ENCODE assay signal across 16 cellular contexts in the genomic region with DNA sequence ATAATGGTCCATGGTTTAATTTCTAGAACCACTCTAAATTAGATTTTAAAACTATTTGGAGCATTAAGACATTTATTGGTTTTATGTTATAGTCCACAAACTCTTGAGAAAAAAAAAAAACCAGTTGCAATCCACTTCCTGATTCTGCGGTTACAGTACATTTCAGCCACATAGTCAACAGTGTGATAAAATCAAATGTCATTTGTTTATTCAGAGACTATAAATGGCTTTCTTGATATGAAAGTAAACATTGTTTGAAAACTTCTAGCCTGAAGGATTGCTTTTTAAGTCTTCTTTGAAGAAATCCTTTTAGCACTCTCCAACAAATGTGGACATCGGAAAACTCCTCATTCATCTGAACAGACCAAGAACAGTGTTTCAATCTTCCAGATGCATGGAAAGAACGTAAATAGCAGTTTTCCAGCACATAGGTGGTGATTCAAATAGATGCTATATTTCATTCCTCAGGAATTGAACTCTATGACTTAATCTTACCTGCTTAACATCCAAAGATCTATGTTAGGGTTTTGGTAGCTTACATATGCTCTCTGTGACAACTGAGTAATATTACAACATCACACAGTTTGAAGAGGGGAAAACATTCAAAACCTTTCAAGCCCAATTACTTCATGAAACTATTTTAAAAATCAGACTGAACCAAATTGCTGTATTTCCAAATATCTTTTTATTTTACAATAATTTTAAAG.
DNase-seq lines count a peak whose midpoint lies in the region; ATAC-seq, FAIRE-seq and TF ChIP-seq lines count a peak whose summit lies in the region.
"Had no signal": no experiment of that assay in that cellular context is flagged by ENCODE, and none has a peak within 500 bp of the region (broad histone marks: within the 10 kb centered on the region; RNA-seq: fewer than 3 reads in every experiment).

No MANE protein-coding gene starts in this region.

- POLR2A ChIA-PET in HEK293 (lab: Yijun Ruan, JAX) (no interaction called here), GM12878 (lab: Charles Lee) (no interaction called here)

- H3K27me3 ChIP-seq in GM12878 (replicated peaks in 1 of 2; ENCODE audit: control insufficient read depth in 2 of 2, insufficient read depth in 2 of 2, low read length in 1 of 2) (no peaks in the 10 kb centered on the region), tibial artery (no peaks in the 10 kb centered on the region)

- H3K27ac ChIP-seq in HEK293 (ENCODE audit: extremely low read depth, low read depth, low read length) (no peak overlapping the region), GM12878 (ENCODE audit: control insufficient read depth, insufficient read depth) (no peak overlapping the region), tibial artery (peak overlapping the region; percentile 23 to 38)
- H3K27ac ChIP-seq: thoracic aorta had no signal

- no peak overlapping the region for H3K4me3 ChIP-seq in HEK293 (ENCODE audit: low read depth, low read length)
- no peak overlapping the region for H3K4me3 ChIP-seq in NB4 (ENCODE audit: low read depth, low read length)
- H3K4me3 ChIP-seq in GM12878: no peak overlapping the region
- H3K4me3 ChIP-seq in tibial artery: no peak overlapping the region
- H3K4me3 ChIP-seq: thoracic aorta had no signal

- H3K36me3 ChIP-seq in HEK293 (ENCODE audit: control insufficient read depth in 2 of 2, insufficient read depth in 1 of 2, low read length in 2 of 2): no peaks in the 10 kb centered on the region
- H3K36me3 ChIP-seq in GM12878 (ENCODE audit: control insufficient read depth in 2 of 2, insufficient read depth in 2 of 2, low read length in 1 of 2): no peaks in the 10 kb centered on the region
- no peaks in the 10 kb centered on the region for H3K36me3 ChIP-seq in tibial artery
- H3K36me3 ChIP-seq: thoracic aorta had no signal

- H3K9ac ChIP-seq in GM12878 (ENCODE audit: control insufficient read depth, insufficient read depth, low read length): no peak overlapping the region

- no peaks in the 10 kb centered on the region for H3K79me2 ChIP-seq in GM12878 (ENCODE audit: control insufficient read depth, insufficient read depth, low read length)

- H3K9me3 ChIP-seq in HEK293 (ENCODE audit: control insufficient read depth, insufficient read depth, low read depth, low read length): no peaks in the 10 kb centered on the region
- H3K9me3 ChIP-seq in GM12878 (replicated peaks; ENCODE audit: control insufficient read depth, insufficient read depth, low read length): no peaks in the 10 kb centered on the region
- H3K9me3 ChIP-seq in tibial artery: no peaks in the 10 kb centered on the region
- H3K9me3 ChIP-seq: thoracic aorta had no signal

- peak; percentile 47 for FAIRE-seq in GM12878 (lab: Jason Lieb, UNC)

- CTCF ChIA-PET in HEK293 (lab: Yijun Ruan, JAX): interaction anchor here (0.6 kb wide), 1 partner anchor 1923 kb away, joined by 3 read pairs; no protein-coding TSS in a partner anchor
- CTCF ChIA-PET in GM12878 (lab: Yijun Ruan, JAX): no interaction called here

- no peak for TF ChIP-seq CTCF in HEK293 (tag by site-specific recombination; IDR thresholded peaks at IDR 0.05)
- TF ChIP-seq CTCF in NB4 (IDR thresholded peaks at IDR 0.05; ENCODE audit: low read depth, low read length): no peak
- TF ChIP-seq CTCF in GM12878 (IDR thresholded peaks at IDR 0.05 in 2 of 3, conservative IDR thresholded peaks at IDR 0.05 in 1 of 3; ENCODE audit: control insufficient read depth in 2 of 3, extremely low read depth in 1 of 3, insufficient read depth in 1 of 3, low read depth in 3 of 3, low read length in 3 of 3): no peak
- no peak for TF ChIP-seq CTCF in tibial artery (IDR thresholded peaks at IDR 0.05)

- no peak overlapping the region for H2AFZ ChIP-seq in GM12878 (ENCODE audit: control insufficient read depth, low read depth, low read length)

- no peak for ATAC-seq in GM12878
- ATAC-seq in stimulated activated naive CD8-positive, alpha-beta T cell treated with anti-CD3 and anti-CD28 coated beads, Interleukin-15, Interleukin-2, amounts not matched to agents 100 U/mL and 50 U/mL, for 24 hours: no peak
- ATAC-seq: naive thymus-derived CD8-positive, alpha-beta T cell; T-cell; WTC11 had no signal

- RAD21 ChIA-PET in GM12878 (lab: Charles Lee; ENCODE audit: unreplicated experiment): no interaction called here

- H3K4me2 ChIP-seq in GM12878 (ENCODE audit: control insufficient read depth, insufficient read depth): no peak overlapping the region

- BruUV-seq in GM12878 (replicated peaks; lab: Mats Ljungman, UMichigan): no TSS peak

- SMC1A ChIA-PET in GM12878 (lab: Charles Lee; ENCODE audit: uncharacterized antibody, unreplicated experiment): no interaction called here

- TF ChIP-seq POLR2A in NB4 (IDR thresholded peaks at IDR 0.05; ENCODE audit: extremely low read depth, insufficient read length) (no peak), GM12878 (IDR thresholded peaks at IDR 0.05; ENCODE audit: low read depth, low read length) (no peak)

- TF ChIP-seq RAD21 in GM12878 (IDR thresholded peaks at IDR 0.05; ENCODE audit: insufficient read depth, low read depth, low read length): no peak

- TF ChIP-seq EP300 in GM12878 (IDR thresholded peaks at IDR 0.05; ENCODE audit: borderline replicate concordance in 1 of 2, control insufficient read depth in 1 of 2, low read depth in 2 of 2, low read length in 2 of 2): no peak

- 43% methylated on average over 3 of the region's 3 CpGs for WGBS in GM12878 (ENCODE audit: insufficient coverage, insufficient replicate concordance, low lambda C conversion rate, missing lambda C conversion rate)

- intact Hi-C loops in GM12878 (cut with micrococcal nuclease; ENCODE audit: unreplicated experiment): no loop called here
- intact Hi-C loops in tibial artery (cut with DNase I; ENCODE audit: low total_unique reads): no loop called here

- DNase-seq in NB4 (ENCODE audit: low read depth) (peak; percentile 12), GM12878 (ENCODE audit: low read depth, low spot score) (no peak), tibial artery (no peak), NCI-H226 (no peak), NCI-H69 (lab: John Stamatoyannopoulos, UW) (no peak)
- DNase-seq in stimulated activated naive CD8-positive, alpha-beta T cell treated with anti-CD3 and anti-CD28 coated beads, Interleukin-15, Interleukin-2, amounts not matched to agents 100 U/mL and 50 U/mL, for 24 hours: no peak
- DNase-seq: activated CD8-positive, alpha-beta memory T cell treated with anti-CD3 and anti-CD28 coated beads for 24 hours; dermis blood vessel endothelial cell; DMS153; H7; naive thymus-derived CD8-positive, alpha-beta T cell; NCI-H2029; T-cell had no signal

- in situ Hi-C loops in GM12878 (cut with MboI): no loop called here

- no peaks in the 10 kb centered on the region for H4K20me1 ChIP-seq in GM12878 (ENCODE audit: control insufficient read depth, insufficient read depth)

- H3K4me1 ChIP-seq in HEK293 (ENCODE audit: control insufficient read depth, insufficient read depth, low read length) (peaks cover 16% of the 10 kb centered on the region), GM12878 (ENCODE audit: control insufficient read depth, insufficient read depth, low read length) (no peaks in the 10 kb centered on the region), tibial artery (peaks cover 0 to 53% (median 9%) of the 10 kb centered on the region in 4 donors)

TF ChIP-seq in HEK293, 187 proteins besides CTCF, POLR2A, EP300 and RAD21 (continues in another document):
- TF ChIP-seq OSR2 (tag by site-specific recombination; IDR thresholded peaks at IDR 0.05) (peak; percentile 54; the same call in 1 of the 2 replicates), SCRT2 (tag by site-specific recombination; IDR thresholded peaks at IDR 0.05) (peak; percentile 61; the same call in 1 of the 2 replicates)
- TF ChIP-seq, protein P1, sequence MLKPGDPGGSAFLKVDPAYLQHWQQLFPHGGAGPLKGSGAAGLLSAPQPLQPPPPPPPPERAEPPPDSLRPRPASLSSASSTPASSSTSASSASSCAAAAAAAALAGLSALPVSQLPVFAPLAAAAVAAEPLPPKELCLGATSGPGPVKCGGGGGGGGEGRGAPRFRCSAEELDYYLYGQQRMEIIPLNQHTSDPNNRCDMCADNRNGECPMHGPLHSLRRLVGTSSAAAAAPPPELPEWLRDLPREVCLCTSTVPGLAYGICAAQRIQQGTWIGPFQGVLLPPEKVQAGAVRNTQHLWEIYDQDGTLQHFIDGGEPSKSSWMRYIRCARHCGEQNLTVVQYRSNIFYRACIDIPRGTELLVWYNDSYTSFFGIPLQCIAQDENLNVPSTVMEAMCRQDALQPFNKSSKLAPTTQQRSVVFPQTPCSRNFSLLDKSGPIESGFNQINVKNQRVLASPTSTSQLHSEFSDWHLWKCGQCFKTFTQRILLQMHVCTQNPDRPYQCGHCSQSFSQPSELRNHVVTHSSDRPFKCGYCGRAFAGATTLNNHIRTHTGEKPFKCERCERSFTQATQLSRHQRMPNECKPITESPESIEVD (tag by site-specific recombination; IDR thresholded peaks at IDR 0.05): peak; percentile 85

TF ChIP-seq in GM12878, 131 proteins besides CTCF, POLR2A, EP300 and RAD21 (continues in another document):
- TF ChIP-seq CBFB (IDR thresholded peaks at IDR 0.05; ENCODE audit: low read depth) (0 out of 2 replicates have a peak, but pooled peaks have one; percentile 40), RUNX3 (IDR thresholded peaks at IDR 0.05; ENCODE audit: low read length) (peak; percentile 70), FOXM1 (IDR thresholded peaks at IDR 0.05; ENCODE audit: low read depth, low read length) (no peak), ASH2L (IDR thresholded peaks at IDR 0.05; ENCODE audit: borderline replicate concordance, low read depth) (no peak)
- TF ChIP-seq, protein P2, sequence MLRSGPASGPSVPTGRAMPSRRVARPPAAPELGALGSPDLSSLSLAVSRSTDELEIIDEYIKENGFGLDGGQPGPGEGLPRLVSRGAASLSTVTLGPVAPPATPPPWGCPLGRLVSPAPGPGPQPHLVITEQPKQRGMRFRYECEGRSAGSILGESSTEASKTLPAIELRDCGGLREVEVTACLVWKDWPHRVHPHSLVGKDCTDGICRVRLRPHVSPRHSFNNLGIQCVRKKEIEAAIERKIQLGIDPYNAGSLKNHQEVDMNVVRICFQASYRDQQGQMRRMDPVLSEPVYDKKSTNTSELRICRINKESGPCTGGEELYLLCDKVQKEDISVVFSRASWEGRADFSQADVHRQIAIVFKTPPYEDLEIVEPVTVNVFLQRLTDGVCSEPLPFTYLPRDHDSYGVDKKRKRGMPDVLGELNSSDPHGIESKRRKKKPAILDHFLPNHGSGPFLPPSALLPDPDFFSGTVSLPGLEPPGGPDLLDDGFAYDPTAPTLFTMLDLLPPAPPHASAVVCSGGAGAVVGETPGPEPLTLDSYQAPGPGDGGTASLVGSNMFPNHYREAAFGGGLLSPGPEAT (IDR thresholded peaks at IDR 0.05; ENCODE audit: low read depth): no peak

Comparison
In these comparisons a context has a peak if more than half of its experiments do, and no peak if none do; other contexts are left out.
1. H3K27ac ChIP-seq: peak in tibial artery (2 of 2); none in HEK293 (single experiment) and GM12878 (single experiment).